In the genomic region with DNA sequence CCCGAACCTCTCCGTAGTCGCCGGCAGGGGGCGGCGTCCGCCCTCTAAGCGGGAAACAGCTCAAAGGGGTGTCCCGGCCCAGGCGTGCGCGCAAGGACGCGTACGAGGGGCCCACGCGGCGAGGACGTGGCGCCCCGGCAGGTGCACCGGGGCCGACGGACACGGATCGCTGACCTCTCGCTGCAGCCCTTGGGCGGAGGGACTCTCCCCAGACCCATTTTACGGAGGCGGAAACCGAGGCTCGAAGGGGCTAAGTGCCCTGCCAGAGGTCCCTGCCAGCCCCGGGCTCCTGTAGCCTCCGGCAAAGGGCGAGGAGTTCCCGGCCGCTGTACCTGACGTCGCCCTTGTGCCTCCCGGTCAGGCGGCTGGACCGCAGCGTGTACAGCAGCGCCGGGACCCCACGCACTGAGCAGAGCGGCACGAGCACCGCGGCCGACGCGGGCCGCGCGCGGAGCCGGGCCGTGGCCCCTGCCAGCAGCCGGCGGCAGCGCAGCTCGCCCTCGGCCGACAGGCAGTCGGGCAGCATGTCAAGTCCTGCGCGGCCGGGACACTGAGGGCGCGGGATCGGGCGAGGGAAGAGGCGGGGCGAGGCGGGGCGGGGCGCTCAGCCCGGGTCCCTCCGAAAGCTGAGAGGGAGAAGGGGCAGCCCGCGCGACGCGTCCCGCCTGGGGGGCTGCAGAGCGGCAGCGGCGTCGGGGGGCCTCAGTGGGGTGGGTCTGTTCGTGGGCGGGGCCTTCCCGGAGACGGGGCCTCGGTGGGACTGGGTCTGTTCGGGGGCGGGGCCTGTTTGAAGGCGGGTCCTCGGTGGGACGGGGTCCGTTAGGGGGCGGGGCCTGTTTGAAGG, we compare ENCODE assay signal across 1 cellular context.
A peak's percentile ranks its signal among the peaks of the same experiment; 100 is the strongest.
TF ChIP-seq lines count a peak whose summit lies in the region.

Gene NUDT8 (minus strand): TSS at position 552 of the 844 bp plus-strand sequence. CDS start 26 bp downstream, at position 526.

TF ChIP-seq in K562, 482 proteins besides CTCF, POLR2A, EP300 and RAD21 (continued from another document and continues in another):
- TF ChIP-seq, protein P1, sequence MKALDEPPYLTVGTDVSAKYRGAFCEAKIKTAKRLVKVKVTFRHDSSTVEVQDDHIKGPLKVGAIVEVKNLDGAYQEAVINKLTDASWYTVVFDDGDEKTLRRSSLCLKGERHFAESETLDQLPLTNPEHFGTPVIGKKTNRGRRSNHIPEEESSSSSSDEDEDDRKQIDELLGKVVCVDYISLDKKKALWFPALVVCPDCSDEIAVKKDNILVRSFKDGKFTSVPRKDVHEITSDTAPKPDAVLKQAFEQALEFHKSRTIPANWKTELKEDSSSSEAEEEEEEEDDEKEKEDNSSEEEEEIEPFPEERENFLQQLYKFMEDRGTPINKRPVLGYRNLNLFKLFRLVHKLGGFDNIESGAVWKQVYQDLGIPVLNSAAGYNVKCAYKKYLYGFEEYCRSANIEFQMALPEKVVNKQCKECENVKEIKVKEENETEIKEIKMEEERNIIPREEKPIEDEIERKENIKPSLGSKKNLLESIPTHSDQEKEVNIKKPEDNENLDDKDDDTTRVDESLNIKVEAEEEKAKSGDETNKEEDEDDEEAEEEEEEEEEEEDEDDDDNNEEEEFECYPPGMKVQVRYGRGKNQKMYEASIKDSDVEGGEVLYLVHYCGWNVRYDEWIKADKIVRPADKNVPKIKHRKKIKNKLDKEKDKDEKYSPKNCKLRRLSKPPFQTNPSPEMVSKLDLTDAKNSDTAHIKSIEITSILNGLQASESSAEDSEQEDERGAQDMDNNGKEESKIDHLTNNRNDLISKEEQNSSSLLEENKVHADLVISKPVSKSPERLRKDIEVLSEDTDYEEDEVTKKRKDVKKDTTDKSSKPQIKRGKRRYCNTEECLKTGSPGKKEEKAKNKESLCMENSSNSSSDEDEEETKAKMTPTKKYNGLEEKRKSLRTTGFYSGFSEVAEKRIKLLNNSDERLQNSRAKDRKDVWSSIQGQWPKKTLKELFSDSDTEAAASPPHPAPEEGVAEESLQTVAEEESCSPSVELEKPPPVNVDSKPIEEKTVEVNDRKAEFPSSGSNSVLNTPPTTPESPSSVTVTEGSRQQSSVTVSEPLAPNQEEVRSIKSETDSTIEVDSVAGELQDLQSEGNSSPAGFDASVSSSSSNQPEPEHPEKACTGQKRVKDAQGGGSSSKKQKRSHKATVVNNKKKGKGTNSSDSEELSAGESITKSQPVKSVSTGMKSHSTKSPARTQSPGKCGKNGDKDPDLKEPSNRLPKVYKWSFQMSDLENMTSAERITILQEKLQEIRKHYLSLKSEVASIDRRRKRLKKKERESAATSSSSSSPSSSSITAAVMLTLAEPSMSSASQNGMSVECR (CRISPR knock-in tag; IDR thresholded peaks at IDR 0.05): peak; percentile 59
- TF ChIP-seq RBFOX2 (IDR thresholded peaks at IDR 0.05; ENCODE audit: low read depth, low read length) (peak; percentile 88), ZNF717 (CRISPR knock-in tag; IDR thresholded peaks at IDR 0.05) (0 out of 2 replicates have a peak, but pooled peaks have one; percentile 25), CCNT2 (IDR thresholded peaks at IDR 0.05; ENCODE audit: borderline replicate concordance, extremely low read depth, insufficient read length, low read depth, low read length) (peak; percentile 55), MEIS2 (IDR thresholded peaks at IDR 0.05; ENCODE audit: partially characterized antibody) (peak; percentile 12), ZNF217 (CRISPR knock-in tag; IDR thresholded peaks at IDR 0.05) (peak; percentile 79; the same call in 1 of the 2 replicates), ZNF592 (IDR thresholded peaks at IDR 0.05) (peak; percentile 77), FOSL1 (tag; conservative IDR thresholded peaks at IDR 0.05) (peak; percentile 36; the same call in 1 of the 2 replicates), POLR2B (IDR thresholded peaks at IDR 0.05; ENCODE audit: low read depth, partially characterized antibody) (peak; percentile 21), ZNF274 (IDR thresholded peaks at IDR 0.05; ENCODE audit: borderline replicate concordance, low read depth, low read length) (no peak), ETS2 (tag; IDR thresholded peaks at IDR 0.05; ENCODE audit: borderline replicate concordance, poor library complexity, severe bottlenecking) (peak; percentile 76), CEBPB (tag; IDR thresholded peaks at IDR 0.05) (no peak), ZBTB7A (IDR thresholded peaks at IDR 0.05; ENCODE audit: borderline replicate concordance, control insufficient read depth, low read depth, low read length) (peak; percentile 85), NCOR1 (IDR thresholded peaks at IDR 0.05) (no peak), ZNF766 (CRISPR knock-in tag; conservative IDR thresholded peaks at IDR 0.05) (peak; percentile 71), CHD2 (IDR thresholded peaks at IDR 0.05; ENCODE audit: low read depth, low read length) (no peak; the same call in 1 of the 2 replicates), THRAP3 (IDR thresholded peaks at IDR 0.05; ENCODE audit: borderline replicate concordance) (no peak), BRD4 (IDR thresholded peaks at IDR 0.05) (0 out of 2 replicates have a peak, but pooled peaks have one; percentile 37), ZNF551 (CRISPR knock-in tag; IDR thresholded peaks at IDR 0.05) (no peak), ZSCAN29 (IDR thresholded peaks at IDR 0.05) (0 out of 2 replicates have a peak, but pooled peaks have one; percentile 35), HCFC1 (IDR thresholded peaks at IDR 0.05; ENCODE audit: low read depth, low read length) (0 out of 2 replicates have a peak, but pooled peaks have one; percentile 11), HNRNPUL1 (IDR thresholded peaks at IDR 0.05; ENCODE audit: low read length) (no peak), KLF1 (tag; IDR thresholded peaks at IDR 0.05) (0 out of 2 replicates have a peak, but pooled peaks have one; percentile 43), TARDBP (IDR thresholded peaks at IDR 0.05) (peak; percentile 88; the same call in 1 of the 2 replicates), ZNF785 (CRISPR knock-in tag; IDR thresholded peaks at IDR 0.05) (0 out of 2 replicates have a peak, but pooled peaks have one; percentile 61), ZNF830 (CRISPR knock-in tag; IDR thresholded peaks at IDR 0.05) (0 out of 2 replicates have a peak, but pooled peaks have one; percentile 69), MIER1 (IDR thresholded peaks at IDR 0.05; ENCODE audit: low read depth) (no peak), E2F5 (CRISPR knock-in tag; IDR thresholded peaks at IDR 0.05) (peak; percentile 83; the same call in 1 of the 2 replicates), IFI16 (CRISPR knock-in tag; IDR thresholded peaks at IDR 0.05) (no peak), MYC (IDR thresholded peaks at IDR 0.05; ENCODE audit: low read depth, low read length) (peak; percentile 77), MYC (CRISPR knock-in tag; IDR thresholded peaks at IDR 0.05; ENCODE audit: borderline replicate concordance, low read depth) (peak; percentile 72; the same call in 1 of the 2 replicates), NUFIP1 (IDR thresholded peaks at IDR 0.05; ENCODE audit: partially characterized antibody) (no peak), KDM1A (IDR thresholded peaks at IDR 0.05) (peak; percentile 54 to 80; a peak in 3 of 4 replicates), TEAD4 (IDR thresholded peaks at IDR 0.05; ENCODE audit: low read length) (no peak), TEAD4 (CRISPR knock-in tag; IDR thresholded peaks at IDR 0.05; ENCODE audit: borderline replicate concordance) (peak; percentile 83; the same call in 1 of the 2 replicates), ZKSCAN3 (CRISPR knock-in tag; IDR thresholded peaks at IDR 0.05) (no peak)
- TF ChIP-seq, protein P2, sequence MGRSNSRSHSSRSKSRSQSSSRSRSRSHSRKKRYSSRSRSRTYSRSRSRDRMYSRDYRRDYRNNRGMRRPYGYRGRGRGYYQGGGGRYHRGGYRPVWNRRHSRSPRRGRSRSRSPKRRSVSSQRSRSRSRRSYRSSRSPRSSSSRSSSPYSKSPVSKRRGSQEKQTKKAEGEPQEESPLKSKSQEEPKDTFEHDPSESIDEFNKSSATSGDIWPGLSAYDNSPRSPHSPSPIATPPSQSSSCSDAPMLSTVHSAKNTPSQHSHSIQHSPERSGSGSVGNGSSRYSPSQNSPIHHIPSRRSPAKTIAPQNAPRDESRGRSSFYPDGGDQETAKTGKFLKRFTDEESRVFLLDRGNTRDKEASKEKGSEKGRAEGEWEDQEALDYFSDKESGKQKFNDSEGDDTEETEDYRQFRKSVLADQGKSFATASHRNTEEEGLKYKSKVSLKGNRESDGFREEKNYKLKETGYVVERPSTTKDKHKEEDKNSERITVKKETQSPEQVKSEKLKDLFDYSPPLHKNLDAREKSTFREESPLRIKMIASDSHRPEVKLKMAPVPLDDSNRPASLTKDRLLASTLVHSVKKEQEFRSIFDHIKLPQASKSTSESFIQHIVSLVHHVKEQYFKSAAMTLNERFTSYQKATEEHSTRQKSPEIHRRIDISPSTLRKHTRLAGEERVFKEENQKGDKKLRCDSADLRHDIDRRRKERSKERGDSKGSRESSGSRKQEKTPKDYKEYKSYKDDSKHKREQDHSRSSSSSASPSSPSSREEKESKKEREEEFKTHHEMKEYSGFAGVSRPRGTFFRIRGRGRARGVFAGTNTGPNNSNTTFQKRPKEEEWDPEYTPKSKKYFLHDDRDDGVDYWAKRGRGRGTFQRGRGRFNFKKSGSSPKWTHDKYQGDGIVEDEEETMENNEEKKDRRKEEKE (IDR thresholded peaks at IDR 0.05; ENCODE audit: borderline replicate concordance in 1 of 2, control insufficient read depth in 1 of 2, low read depth in 2 of 2, low read length in 1 of 2): no peak
- TF ChIP-seq, protein P3, sequence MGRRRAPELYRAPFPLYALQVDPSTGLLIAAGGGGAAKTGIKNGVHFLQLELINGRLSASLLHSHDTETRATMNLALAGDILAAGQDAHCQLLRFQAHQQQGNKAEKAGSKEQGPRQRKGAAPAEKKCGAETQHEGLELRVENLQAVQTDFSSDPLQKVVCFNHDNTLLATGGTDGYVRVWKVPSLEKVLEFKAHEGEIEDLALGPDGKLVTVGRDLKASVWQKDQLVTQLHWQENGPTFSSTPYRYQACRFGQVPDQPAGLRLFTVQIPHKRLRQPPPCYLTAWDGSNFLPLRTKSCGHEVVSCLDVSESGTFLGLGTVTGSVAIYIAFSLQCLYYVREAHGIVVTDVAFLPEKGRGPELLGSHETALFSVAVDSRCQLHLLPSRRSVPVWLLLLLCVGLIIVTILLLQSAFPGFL (CRISPR knock-in tag; IDR thresholded peaks at IDR 0.05): peak; percentile 96
- TF ChIP-seq, protein P4, sequence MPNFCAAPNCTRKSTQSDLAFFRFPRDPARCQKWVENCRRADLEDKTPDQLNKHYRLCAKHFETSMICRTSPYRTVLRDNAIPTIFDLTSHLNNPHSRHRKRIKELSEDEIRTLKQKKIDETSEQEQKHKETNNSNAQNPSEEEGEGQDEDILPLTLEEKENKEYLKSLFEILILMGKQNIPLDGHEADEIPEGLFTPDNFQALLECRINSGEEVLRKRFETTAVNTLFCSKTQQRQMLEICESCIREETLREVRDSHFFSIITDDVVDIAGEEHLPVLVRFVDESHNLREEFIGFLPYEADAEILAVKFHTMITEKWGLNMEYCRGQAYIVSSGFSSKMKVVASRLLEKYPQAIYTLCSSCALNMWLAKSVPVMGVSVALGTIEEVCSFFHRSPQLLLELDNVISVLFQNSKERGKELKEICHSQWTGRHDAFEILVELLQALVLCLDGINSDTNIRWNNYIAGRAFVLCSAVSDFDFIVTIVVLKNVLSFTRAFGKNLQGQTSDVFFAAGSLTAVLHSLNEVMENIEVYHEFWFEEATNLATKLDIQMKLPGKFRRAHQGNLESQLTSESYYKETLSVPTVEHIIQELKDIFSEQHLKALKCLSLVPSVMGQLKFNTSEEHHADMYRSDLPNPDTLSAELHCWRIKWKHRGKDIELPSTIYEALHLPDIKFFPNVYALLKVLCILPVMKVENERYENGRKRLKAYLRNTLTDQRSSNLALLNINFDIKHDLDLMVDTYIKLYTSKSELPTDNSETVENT (CRISPR knock-in tag; IDR thresholded peaks at IDR 0.05): peak; percentile 35; the same call in 1 of the 2 replicates
- TF ChIP-seq, protein P5, sequence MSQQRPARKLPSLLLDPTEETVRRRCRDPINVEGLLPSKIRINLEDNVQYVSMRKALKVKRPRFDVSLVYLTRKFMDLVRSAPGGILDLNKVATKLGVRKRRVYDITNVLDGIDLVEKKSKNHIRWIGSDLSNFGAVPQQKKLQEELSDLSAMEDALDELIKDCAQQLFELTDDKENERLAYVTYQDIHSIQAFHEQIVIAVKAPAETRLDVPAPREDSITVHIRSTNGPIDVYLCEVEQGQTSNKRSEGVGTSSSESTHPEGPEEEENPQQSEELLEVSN (IDR thresholded peaks at IDR 0.05; ENCODE audit: borderline replicate concordance in 1 of 2, extremely low read depth in 1 of 2, insufficient read depth in 1 of 2, insufficient read length in 1 of 2, low read depth in 1 of 2, low read length in 1 of 2, poor library complexity in 1 of 2, severe bottlenecking in 1 of 2): peak; percentile 99
- TF ChIP-seq, protein P6, sequence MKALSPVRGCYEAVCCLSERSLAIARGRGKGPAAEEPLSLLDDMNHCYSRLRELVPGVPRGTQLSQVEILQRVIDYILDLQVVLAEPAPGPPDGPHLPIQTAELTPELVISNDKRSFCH (CRISPR knock-in tag; IDR thresholded peaks at IDR 0.05): no peak
- TF ChIP-seq, protein P6 (tag; IDR thresholded peaks at IDR 0.05): peak; percentile 93
